In the genomic region with DNA sequence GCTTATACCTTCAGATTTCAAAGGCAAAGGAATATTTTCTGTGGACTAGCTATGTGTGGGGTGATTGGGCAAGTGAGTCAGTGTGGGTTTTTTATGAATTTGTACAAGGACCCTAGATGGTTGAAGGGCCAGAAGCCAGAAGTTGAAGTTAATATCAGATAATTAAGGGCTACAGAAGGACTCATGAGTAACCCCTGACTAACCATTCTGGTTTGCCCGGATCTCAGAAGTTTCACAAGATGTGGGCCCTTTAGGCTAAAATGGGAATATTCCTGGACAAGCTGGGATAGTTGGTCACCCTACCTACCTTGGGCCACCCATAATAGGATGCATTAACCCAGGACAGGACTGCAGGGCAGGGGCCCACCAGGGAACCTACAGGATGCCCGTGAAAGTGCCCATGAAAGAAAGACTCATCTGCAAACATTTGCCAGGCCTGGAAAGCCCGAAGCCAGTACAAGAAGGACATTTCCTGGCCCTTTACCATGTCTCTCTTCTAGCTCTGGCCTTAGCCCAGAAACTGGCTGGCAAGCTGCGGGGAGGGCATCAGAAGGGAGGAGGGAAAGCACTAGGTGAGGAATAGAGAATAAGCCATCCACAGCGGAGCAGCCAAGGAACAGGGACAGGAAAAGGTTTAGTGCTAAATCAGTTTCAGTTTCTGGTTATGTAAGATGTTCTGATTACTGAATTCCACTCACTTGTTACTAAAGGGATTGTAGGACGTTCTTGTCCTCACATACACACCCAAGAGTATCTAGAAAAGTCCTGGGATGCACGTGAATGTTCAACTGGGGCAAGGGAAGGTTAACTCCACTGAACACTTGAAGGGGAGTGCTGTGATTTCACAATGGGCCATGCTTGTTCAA, we compare ENCODE assay signal across 13 cellular contexts. TPM values are rescaled to one million over a fixed set of nuclear protein-coding genes. Genes with fewer than 3 reads are reported as not detected.
DNase-seq lines count a peak whose midpoint lies in the region; ATAC-seq and TF ChIP-seq lines count a peak whose summit lies in the region.
"Had no signal": no experiment of that assay in that cellular context is flagged by ENCODE, and none has a peak within 500 bp of the region (broad histone marks: within the 10 kb centered on the region; RNA-seq: fewer than 3 reads in every experiment).

No MANE protein-coding gene starts in this region.

- H3K4me1 Mint-ChIP-seq in Calu3 (ENCODE audit: low read depth, unreplicated experiment) (no peaks in the 10 kb centered on the region), T-helper 17 cell (peaks cover 8% of the 10 kb centered on the region)

- TF ChIP-seq CTCF in Calu3 (IDR thresholded peaks at IDR 0.05; ENCODE audit: unreplicated experiment) (no peak), PC-3 (conservative IDR thresholded peaks at IDR 0.05; ENCODE audit: low read depth, low read length) (no peak), esophagus squamous epithelium (IDR thresholded peaks at IDR 0.05) (no peak), parathyroid adenoma (IDR thresholded peaks at IDR 0.05) (no peak)

- H3K27me3 ChIP-seq in PC-3 (ENCODE audit: low read length) (no peaks in the 10 kb centered on the region), esophagus squamous epithelium (no peaks in the 10 kb centered on the region), parathyroid adenoma (ENCODE audit: control insufficient read depth, insufficient read depth, low read length) (no peaks in the 10 kb centered on the region)

- H3K27ac Mint-ChIP-seq in Calu3 (ENCODE audit: unreplicated experiment) (no peak overlapping the region), T-helper 17 cell (no peak overlapping the region)

- peaks cover 50% of the 10 kb centered on the region for H3K4me1 ChIP-seq in PC-3 (ENCODE audit: insufficient read depth, low read length)
- peaks cover 6 to 24% (median 22%) of the 10 kb centered on the region in 3 donors for H3K4me1 ChIP-seq in esophagus squamous epithelium
- H3K4me1 ChIP-seq in parathyroid adenoma, result peaks cover 71% of the 10 kb centered on the region

- no peak for TF ChIP-seq POLR2A in esophagus squamous epithelium (IDR thresholded peaks at IDR 0.05)

- H3K4me3 ChIP-seq in PC-3 (ENCODE audit: low read length), result peak overlapping the region; percentile 39; the same call in 1 of the 2 replicates
- no peak overlapping the region for H3K4me3 ChIP-seq in esophagus squamous epithelium
- no peak overlapping the region for H3K4me3 ChIP-seq in parathyroid adenoma (ENCODE audit: low read depth, low read length)

- ATAC-seq in PC-3 (peak; percentile 88), T-helper 17 cell (no peak), HG03571 (IDR thresholded peaks at IDR 0.05; ENCODE audit: unreplicated experiment) (no peak)

- peak overlapping the region; percentile 75 for H3K9ac ChIP-seq in PC-3 (ENCODE audit: low read length)
- H3K9ac ChIP-seq in parathyroid adenoma, result no peak overlapping the region

- H3K79me2 ChIP-seq in PC-3 (ENCODE audit: low read length), result no peaks in the 10 kb centered on the region
- no peaks in the 10 kb centered on the region for H3K79me2 ChIP-seq in parathyroid adenoma

- H3K36me3 ChIP-seq in PC-3 (ENCODE audit: low read depth, low read length) (no peaks in the 10 kb centered on the region), esophagus squamous epithelium (no peaks in the 10 kb centered on the region), parathyroid adenoma (ENCODE audit: control insufficient read depth, insufficient read depth, low read length) (no peaks in the 10 kb centered on the region)

- H3F3A ChIP-seq in PC-3 (ENCODE audit: low read length, unreplicated experiment), result no peaks in the 10 kb centered on the region

- no peaks in the 10 kb centered on the region for H3K36me3 Mint-ChIP-seq in Calu3 (ENCODE audit: insufficient read depth, unreplicated experiment)
- no peaks in the 10 kb centered on the region for H3K36me3 Mint-ChIP-seq in T-helper 17 cell (ENCODE audit: low read depth)

- 0 out of 2 replicates have a peak, but pooled peaks cover 9% of the 10 kb centered on the region for H3K9me3 ChIP-seq in PC-3 (ENCODE audit: low read length)
- no peaks in the 10 kb centered on the region for H3K9me3 ChIP-seq in esophagus squamous epithelium
- H3K9me3 ChIP-seq in parathyroid adenoma (ENCODE audit: control insufficient read depth, low read length), result peaks cover 3% of the 10 kb centered on the region
- H3K9me3 ChIP-seq in T-helper 17 cell (ENCODE audit: control insufficient read depth, low read length, poor library complexity, severe bottlenecking), result no peaks in the 10 kb centered on the region

- H3K4me2 ChIP-seq in PC-3 (ENCODE audit: low read length) (peak overlapping the region; percentile 72), parathyroid adenoma (ENCODE audit: low read length) (no peak overlapping the region)

- WGBS in esophagus squamous epithelium, 2 donors, result 31 to 34% methylated on average over 7 of the region's 7 CpGs

- H4K20me1 ChIP-seq in PC-3 (ENCODE audit: low read length), result no peaks in the 10 kb centered on the region

- intact Hi-C loops in Calu3 (cut with micrococcal nuclease; ENCODE audit: unreplicated experiment), result loop anchor here (2.0 kb wide), 1 partner anchor 530 kb away; no protein-coding TSS in a partner anchor
- intact Hi-C loops in PC-3 (cut with micrococcal nuclease), result loop anchor here (1.0 kb wide), 1 partner anchor 11 kb away; no protein-coding TSS in a partner anchor
- intact Hi-C loops in esophagus squamous epithelium (cut with DNase I), result no loop called here

- H3K4me3 Mint-ChIP-seq in Calu3 (ENCODE audit: low read depth, unreplicated experiment), result no peak overlapping the region
- no peak overlapping the region for H3K4me3 Mint-ChIP-seq in T-helper 17 cell

- no peaks in the 10 kb centered on the region for H3K9me2 ChIP-seq in PC-3 (replicated peaks; ENCODE audit: low read length)

- H2AFZ ChIP-seq in PC-3 (ENCODE audit: low read length) (peak overlapping the region; percentile 48), parathyroid adenoma (peak overlapping the region; percentile 84)

- peak overlapping the region; percentile 99 for H3K27ac ChIP-seq in PC-3 (ENCODE audit: low read length)
- peak overlapping the region in 3 of 4 donors; percentile 47 to 50 (median 48) for H3K27ac ChIP-seq in esophagus squamous epithelium
- H3K27ac ChIP-seq in parathyroid adenoma, result peak overlapping the region; percentile 88

- BruUV-seq in Calu3 (replicated peaks; lab: Mats Ljungman, UMichigan) (no TSS peak), PC-3 (replicated peaks; lab: Mats Ljungman, UMichigan) (no TSS peak)

- peaks cover 6% of the 10 kb centered on the region for H3K9me3 Mint-ChIP-seq in Calu3 (ENCODE audit: low read depth, unreplicated experiment)

- POLR2A ChIA-PET in PC-3 (lab: Charles Lee; ENCODE audit: unreplicated experiment), result interaction anchor here (0.6 to 0.7 kb wide), 2 partner anchors 25 to 175 kb away, joined by 3 read pairs; no protein-coding TSS in a partner anchor

- CTCF ChIA-PET in Calu3 (lab: Charles Lee) (no interaction called here), PC-3 (lab: Charles Lee) (interaction anchor here (1.0 kb wide), 1 partner anchor 27 kb away, joined by 3 read pairs; no protein-coding TSS in a partner anchor)

- peak; percentile 41 for DNase-seq in Calu3
- peak; percentile 98 for DNase-seq in PC-3
- no peak for DNase-seq in esophagus squamous epithelium (lab: John Stamatoyannopoulos, UW)
- no peak for DNase-seq in COLO668 (lab: John Stamatoyannopoulos, UW; ENCODE audit: unreplicated experiment)
- no peak for DNase-seq in T-helper 17 cell
- no peak for DNase-seq in NCI-H1048 (lab: John Stamatoyannopoulos, UW)
- DNase-seq: effector memory CD4-positive, alpha-beta T cell; GDM1; NCI-H1436; stimulated activated CD4-positive, alpha-beta T cell treated with anti-CD3 and anti-CD28 coated beads, Interleukin-2, amount 100 ng/mL, for 48 hours had no signal

- H3K27me3 Mint-ChIP-seq in Calu3 (ENCODE audit: unreplicated experiment) (no peaks in the 10 kb centered on the region), T-helper 17 cell (no peaks in the 10 kb centered on the region)

RNA-seq across cellular contexts. Expression of gene GCG, which starts 33.6 kb away (rescaled TPM):
- not detected in 2 replicates for total RNA-seq in Calu3 (2022)
- total RNA-seq in PC-3 (2014; rRNA removed), result not detected in 2 replicates
- not detected for total RNA-seq in esophagus squamous epithelium
- not detected for total RNA-seq in T-helper 17 cell
- total RNA-seq: mononuclear cell had no signal

RNA-seq across cellular contexts. Expression of gene DPP4, which starts 44.4 kb away (rescaled TPM):
- 27.6 TPM in 2 replicates for total RNA-seq in Calu3 (2022)
- total RNA-seq in PC-3 (2014; rRNA removed), result 14.8 and 23.3 TPM in 2 replicates
- 1 to 10 TPM in 2 of 4 donors, under 1 TPM in 1, not detected in 1; 0.97 to 3.1 (median 3.0) TPM for total RNA-seq in esophagus squamous epithelium
- 10 to 100 TPM; 53.6 to 57.3 TPM for total RNA-seq in T-helper 17 cell

Comparison
In these comparisons a context has a peak if more than half of its experiments do, and no peak if none do; other contexts are left out.
1. DNase-seq: peak in Calu3 (single experiment) and PC-3 (single experiment); none in esophagus squamous epithelium (single experiment), COLO668 (single experiment), T-helper 17 cell (0 of 3) and NCI-H1048 (single experiment).
2. H3K27ac ChIP-seq: peak in every context shown above with its lines; median percentile 99 in PC-3; 88 in parathyroid adenoma; 48 in esophagus squamous epithelium.